ENCODE assay signal across 2 cellular contexts in genomic region chr4:140195806-140196205, GRCh38.
TF ChIP-seq lines count a peak whose summit lies in the region.

No MANE protein-coding gene starts in this region.

TF ChIP-seq in HepG2, 621 proteins besides CTCF, POLR2A, EP300 and RAD21 (continued from another document):
- TF ChIP-seq STAG1 (CRISPR knock-in tag; IDR thresholded peaks at IDR 0.05) (peak; percentile 27; the same call in 1 of the 2 replicates), SMARCE1 (IDR thresholded peaks at IDR 0.05; ENCODE audit: borderline replicate concordance) (no peak), ASH2L (IDR thresholded peaks at IDR 0.05; ENCODE audit: insufficient read length, low read depth, low read length) (no peak), ZBTB4 (CRISPR knock-in tag; IDR thresholded peaks at IDR 0.05; ENCODE audit: borderline replicate concordance) (no peak), ZNF574 (CRISPR knock-in tag; IDR thresholded peaks at IDR 0.05) (no peak), SMC3 (IDR thresholded peaks at IDR 0.05; ENCODE audit: low read length) (peak; percentile 21; the same call in 1 of the 2 replicates), ZNF878 (CRISPR knock-in tag; IDR thresholded peaks at IDR 0.05) (no peak)

TF ChIP-seq in WTC11, 78 proteins besides CTCF, POLR2A, EP300 and RAD21 (continued from another document):
- TF ChIP-seq E2F4 (CRISPR knock-in tag; IDR thresholded peaks at IDR 0.05; ENCODE audit: borderline replicate concordance, low read depth) (no peak), MLX (CRISPR knock-in tag; IDR thresholded peaks at IDR 0.05) (no peak), TEAD1 (CRISPR knock-in tag; IDR thresholded peaks at IDR 0.05) (no peak), TEAD4 (CRISPR knock-in tag; IDR thresholded peaks at IDR 0.05) (no peak), GABPB1 (CRISPR knock-in tag; IDR thresholded peaks at IDR 0.05) (no peak), SP1 (CRISPR knock-in tag; conservative IDR thresholded peaks at IDR 0.05) (no peak), ZNF263 (CRISPR knock-in tag; IDR thresholded peaks at IDR 0.05; ENCODE audit: low read depth) (no peak), CREM (CRISPR knock-in tag; IDR thresholded peaks at IDR 0.05) (no peak), TP53 (CRISPR knock-in tag; IDR thresholded peaks at IDR 0.05) (no peak), ZBTB21 (CRISPR knock-in tag; IDR thresholded peaks at IDR 0.05; ENCODE audit: borderline replicate concordance) (no peak), SMAD3 (CRISPR knock-in tag; IDR thresholded peaks at IDR 0.05; ENCODE audit: borderline replicate concordance) (no peak), MYBL2 (CRISPR knock-in tag; IDR thresholded peaks at IDR 0.05) (no peak), STAT6 (CRISPR knock-in tag; conservative IDR thresholded peaks at IDR 0.05; ENCODE audit: low read depth) (no peak), ATF3 (CRISPR knock-in tag; conservative IDR thresholded peaks at IDR 0.05) (no peak), RELA (CRISPR knock-in tag; IDR thresholded peaks at IDR 0.05; ENCODE audit: borderline replicate concordance) (no peak), SMAD4 (CRISPR knock-in tag; IDR thresholded peaks at IDR 0.05) (no peak), ERG (CRISPR knock-in tag; IDR thresholded peaks at IDR 0.05) (no peak), TCF7 (CRISPR knock-in tag; IDR thresholded peaks at IDR 0.05; ENCODE audit: low read depth) (no peak), HMGA2 (CRISPR knock-in tag; IDR thresholded peaks at IDR 0.05) (no peak)
